8 cellular contexts compared by ENCODE assay signal in genomic region chrX:15738686-15739016, GRCh38. TPM values are rescaled to one million over a fixed set of nuclear protein-coding genes. Genes with fewer than 3 reads are reported as not detected.
A peak's percentile ranks its signal among the peaks of the same experiment; 100 is the strongest.
DNase-seq lines count a peak whose midpoint lies in the region; ATAC-seq, FAIRE-seq and TF ChIP-seq lines count a peak whose summit lies in the region.

No MANE protein-coding gene starts in this region.

- no peak overlapping the region for H2BK5ac ChIP-seq in H1 (ENCODE audit: low read depth, low read length)

- H3K36me3 Mint-ChIP-seq in Caco-2 (ENCODE audit: insufficient read depth, unreplicated experiment), result no peaks in the 10 kb centered on the region

- TF ChIP-seq POLR2A in H1 (IDR thresholded peaks at IDR 0.05; ENCODE audit: control extremely low read depth in 1 of 2, low read depth in 2 of 2, low read length in 2 of 2), result no peak

- no peak for TF ChIP-seq RAD21 in H1 (IDR thresholded peaks at IDR 0.05 in 1 of 2, conservative IDR thresholded peaks at IDR 0.05 in 1 of 2; ENCODE audit: low read depth in 2 of 2, low read length in 2 of 2)

- no peak overlapping the region for H2BK15ac ChIP-seq in H1 (ENCODE audit: low read length)

- intact Hi-C loops in Caco-2 (cut with micrococcal nuclease; ENCODE audit: unreplicated experiment), result no loop called here
- intact Hi-C loops in PC-9 (cut with micrococcal nuclease; ENCODE audit: unreplicated experiment), result loop anchor here (5.0 kb wide), 1 partner anchor 54 kb away; the partner anchor contains the start of gene ZRSR2

- no peaks in the 10 kb centered on the region for H3K9me3 ChIP-seq in Caco-2
- H3K9me3 ChIP-seq in PC-9 (ENCODE audit: insufficient read depth, low read depth), result no peaks in the 10 kb centered on the region
- no peaks in the 10 kb centered on the region for H3K9me3 ChIP-seq in H1 (ENCODE audit: insufficient read depth in 2 of 2, low read depth in 1 of 2, low read length in 1 of 2)
- no peaks in the 10 kb centered on the region for H3K9me3 ChIP-seq in osteoblast (ENCODE audit: low read depth, low read length)

- no peak overlapping the region for H4K91ac ChIP-seq in H1 (replicated peaks; ENCODE audit: insufficient read length, low read length)

- H3K4me3 ChIP-seq in Caco-2 (ENCODE audit: low read depth, low read length), result peak overlapping the region; percentile 42; the same call in 1 of the 2 replicates
- peak overlapping the region; percentile 56; the same call in 1 of the 2 replicates for H3K4me3 ChIP-seq in PC-9
- H3K4me3 ChIP-seq in H1 (ENCODE audit: extremely low read depth in 1 of 4, insufficient read depth in 2 of 4, low read depth in 3 of 4, low read length in 4 of 4), result peak overlapping the region; percentile 63 to 76 (median 70); a peak in 7 of 8 replicates
- H3K4me3 ChIP-seq in osteoblast (ENCODE audit: insufficient read depth, low read length), result peak overlapping the region; percentile 75

- no peak for TF ChIP-seq EP300 in H1 (IDR thresholded peaks at IDR 0.05; ENCODE audit: borderline replicate concordance in 1 of 2, low read depth in 2 of 2, low read length in 2 of 2)

- H3K4me1 ChIP-seq in Caco-2 (no peaks in the 10 kb centered on the region), PC-9 (replicated peaks; ENCODE audit: insufficient read depth) (peaks cover 12% of the 10 kb centered on the region), H1 (replicated peaks in 1 of 4; ENCODE audit: control insufficient read depth in 3 of 4, insufficient read depth in 4 of 4, low read length in 3 of 4) (peaks cover 0 to 8% (median under 1%) of the 10 kb centered on the region in 4 experiments; a peak in 3 of 7 replicates), osteoblast (ENCODE audit: insufficient read depth, low read length) (peaks cover 7% of the 10 kb centered on the region)

- no peak overlapping the region for H2AFZ ChIP-seq in PC-9
- no peak overlapping the region for H2AFZ ChIP-seq in H1 (ENCODE audit: low read length)
- H2AFZ ChIP-seq in osteoblast (ENCODE audit: low read length), result peak overlapping the region; percentile 46

- no peaks in the 10 kb centered on the region for H3K4me1 Mint-ChIP-seq in Caco-2 (ENCODE audit: low read depth, unreplicated experiment)

- H3K56ac ChIP-seq in H1 (replicated peaks; ENCODE audit: insufficient read length, low read depth, low read length), result no peak overlapping the region

- BruUV-seq in Caco-2 (replicated peaks; lab: Mats Ljungman, UMichigan) (no TSS peak), PC-9 (replicated peaks; lab: Mats Ljungman, UMichigan) (no TSS peak)

- H3K23ac ChIP-seq in H1 (ENCODE audit: insufficient read length), result no peak overlapping the region

- no peak for FAIRE-seq in H1 (lab: Jason Lieb, UNC)

- no peaks in the 10 kb centered on the region for H3K79me1 ChIP-seq in H1 (ENCODE audit: low read depth, low read length)

- CTCF ChIA-PET in Caco-2 (lab: Charles Lee) (no interaction called here), PC-9 (lab: Charles Lee) (no interaction called here), H1 (lab: Charles Lee; ENCODE audit: partially characterized antibody) (interaction anchor here (0.6 to 2.2 kb wide), 5 partner anchors 11 to 479 kb away, joined by 3 to 8 read pairs (median 4); no protein-coding TSS in a partner anchor)

- peak overlapping the region; percentile 72 for H3K4me3 Mint-ChIP-seq in Caco-2 (ENCODE audit: unreplicated experiment)

- H3K9me2 ChIP-seq in PC-9 (ENCODE audit: insufficient read depth), result no peaks in the 10 kb centered on the region

- no peak overlapping the region for H2AK5ac ChIP-seq in H1 (ENCODE audit: low read depth, low read length)

- no peak overlapping the region for H2BK120ac ChIP-seq in H1 (replicated peaks; ENCODE audit: low read depth, low read length)

- H4K20me1 ChIP-seq in PC-9 (ENCODE audit: insufficient read depth), result no peaks in the 10 kb centered on the region
- no peaks in the 10 kb centered on the region for H4K20me1 ChIP-seq in H1 (replicated peaks in 1 of 2; ENCODE audit: control insufficient read depth in 1 of 2, insufficient read depth in 2 of 2, low read length in 2 of 2)
- H4K20me1 ChIP-seq in osteoblast (ENCODE audit: insufficient read depth, low read length), result peaks cover 4% of the 10 kb centered on the region

- ATAC-seq in HG03135 (IDR thresholded peaks at IDR 0.05; ENCODE audit: unreplicated experiment), result no peak

- H3K27ac ChIP-seq in PC-9 (no peak overlapping the region), H1 (ENCODE audit: low read depth, low read length) (no peak overlapping the region), osteoblast (ENCODE audit: low read depth, low read length) (no peak overlapping the region)

- TF ChIP-seq CTCF in Caco-2 (IDR thresholded peaks at IDR 0.05; ENCODE audit: insufficient read depth in 1 of 2, low read depth in 1 of 2, low read length in 1 of 2, severe bottlenecking in 1 of 2, unreplicated experiment in 1 of 2), result no peak
- TF ChIP-seq CTCF in PC-9 (conservative IDR thresholded peaks at IDR 0.05), result no peak
- no peak for TF ChIP-seq CTCF in H1 (IDR thresholded peaks at IDR 0.05; ENCODE audit: control extremely low read depth in 1 of 3, insufficient read depth in 1 of 3, low read depth in 1 of 3, low read length in 3 of 3)
- TF ChIP-seq CTCF in osteoblast (IDR thresholded peaks at IDR 0.05; ENCODE audit: extremely low read depth, low read depth, low read length), result no peak

- no peak for DNase-seq in Caco-2
- DNase-seq in PC-9, result no peak
- DNase-seq in H1 (ENCODE audit: low read depth in 1 of 2, low spot score in 2 of 2), result no peak
- no peak for DNase-seq in osteoblast (ENCODE audit: insufficient read length, low spot score, missing footprints)
- DNase-seq in DMS53 treated with DMSO at 0.1 percent for 48 hours (lab: John Stamatoyannopoulos, UW; ENCODE audit: unreplicated experiment), result no peak
- no peak for DNase-seq in SHP77 (lab: John Stamatoyannopoulos, UW)
- DNase-seq in stimulated activated CD4-positive, alpha-beta T cell treated with anti-CD3 and anti-CD28 coated beads, Interleukin-12 subunit alpha, Interleukin-12 subunit beta, amount 100 ng/mL, for 4 hours, result no peak

- H3K27me3 ChIP-seq in Caco-2 (replicated peaks; ENCODE audit: control insufficient read depth, insufficient read depth, low read length), result no peaks in the 10 kb centered on the region
- H3K27me3 ChIP-seq in PC-9 (ENCODE audit: insufficient read depth, low read depth), result no peaks in the 10 kb centered on the region
- H3K27me3 ChIP-seq in H1 (replicated peaks in 1 of 4; ENCODE audit: control insufficient read depth in 3 of 4, extremely low read depth in 1 of 4, insufficient read depth in 3 of 4, low read length in 3 of 4), result no peaks in the 10 kb centered on the region
- H3K27me3 ChIP-seq in osteoblast (ENCODE audit: insufficient read depth, low read length), result no peaks in the 10 kb centered on the region

- H3K4ac ChIP-seq in H1 (replicated peaks; ENCODE audit: insufficient read length, low read depth, low read length), result no peak overlapping the region

- no peak overlapping the region for H2BK12ac ChIP-seq in H1 (ENCODE audit: low read depth, low read length)

- no peaks in the 10 kb centered on the region for H3K9me3 Mint-ChIP-seq in Caco-2 (ENCODE audit: unreplicated experiment)

- no peaks in the 10 kb centered on the region for H3K36me3 ChIP-seq in Caco-2 (ENCODE audit: control insufficient read depth, insufficient read depth, low read length)
- no peaks in the 10 kb centered on the region for H3K36me3 ChIP-seq in PC-9 (ENCODE audit: low read depth)
- no peaks in the 10 kb centered on the region for H3K36me3 ChIP-seq in H1 (ENCODE audit: control insufficient read depth in 2 of 4, insufficient read depth in 4 of 4, low read length in 3 of 4)
- no peaks in the 10 kb centered on the region for H3K36me3 ChIP-seq in osteoblast (ENCODE audit: insufficient read depth, low read length)

- peak overlapping the region in 1 of 4 experiments; percentile 37; a peak in 1 of 7 replicates for H3K9ac ChIP-seq in H1 (replicated peaks in 1 of 4; ENCODE audit: extremely low read depth in 1 of 4, low read depth in 3 of 4, low read length in 3 of 4)

- no peak overlapping the region for H4K5ac ChIP-seq in H1 (ENCODE audit: insufficient read length, low read depth, low read length)

- H2BK20ac ChIP-seq in H1 (ENCODE audit: low read length), result no peak overlapping the region

- H3K27ac Mint-ChIP-seq in Caco-2 (ENCODE audit: unreplicated experiment), result no peak overlapping the region

- WGBS in H1 (ENCODE audit: extremely low coverage in 1 of 2, insufficient coverage in 1 of 2, insufficient read length in 1 of 2, insufficient replicate concordance in 2 of 2, low coverage in 1 of 2, low lambda C conversion rate in 2 of 2, missing lambda C conversion rate in 1 of 2), 2 experiments, result 21% methylated on average over 3 of the region's 6 CpGs; no CpG with 5 or more reads in 1 of the 2 experiments

- H4K8ac ChIP-seq in H1 (ENCODE audit: extremely low read depth, insufficient read depth, low read length), result no peak overlapping the region

- H3K79me2 ChIP-seq in PC-9 (ENCODE audit: low read depth) (no peaks in the 10 kb centered on the region), H1 (ENCODE audit: control insufficient read depth in 1 of 2, insufficient read depth in 2 of 2, low read length in 2 of 2) (no peaks in the 10 kb centered on the region), osteoblast (ENCODE audit: insufficient read depth, low read length) (no peaks in the 10 kb centered on the region)

- no peak overlapping the region for H3K14ac ChIP-seq in H1 (ENCODE audit: insufficient read length)

- POLR2A ChIA-PET in Caco-2 (lab: Charles Lee) (no interaction called here), PC-9 (lab: Charles Lee; ENCODE audit: unreplicated experiment) (interaction anchor here (1.0 kb wide), 1 partner anchor 1033 kb away, joined by 7 read pairs; no protein-coding TSS in a partner anchor), H1 (lab: Charles Lee; ENCODE audit: partially characterized antibody) (interaction anchor here (1.4 kb wide), 1 partner anchor 404 kb away, joined by 3 read pairs; no protein-coding TSS in a partner anchor)

- 0 out of 2 replicates have a peak, but pooled peaks cover 6% of the 10 kb centered on the region for H3K23me2 ChIP-seq in H1 (ENCODE audit: low read depth, low read length)

- H3F3A ChIP-seq in PC-9 (ENCODE audit: insufficient read depth, low read depth), result peaks cover 11% of the 10 kb centered on the region

- peak overlapping the region; percentile 76 for H3K4me2 ChIP-seq in PC-9
- peak overlapping the region; percentile 71 to 78 for H3K4me2 ChIP-seq in H1 (ENCODE audit: insufficient read depth in 1 of 2, low read depth in 2 of 2, low read length in 2 of 2)
- H3K4me2 ChIP-seq in osteoblast (ENCODE audit: insufficient read depth, low read length), result peak overlapping the region; percentile 76

- no peaks in the 10 kb centered on the region for H3K27me3 Mint-ChIP-seq in Caco-2 (ENCODE audit: insufficient read depth, unreplicated experiment)

- no peak overlapping the region for H3K18ac ChIP-seq in H1 (ENCODE audit: extremely low read depth, low read length)

RNA-seq across cellular contexts. Expression of gene CA5B, which starts 0.6 kb away (rescaled TPM):
- total RNA-seq in Caco-2 (2022) (4.1 and 4.2 TPM in 2 replicates), PC-9 (2021) (10.9 and 12.1 TPM in 2 replicates), osteoblast (6.9 and 10.0 TPM in 2 replicates)
- total RNA-seq in H1 (2021; fragmentation: NEBNext Ultra II Directional; extraction: Animal tissue kit (Norgen Biotek cat#: 25700)), result 5.8 and 8.6 TPM in 2 replicates
- 2.3 and 3.3 TPM in 2 replicates for polyA plus RNA-seq in H1 (2011; rRNA removed)
- 3.1 TPM for polyA plus RNA-seq in H1 (2011; cell fraction: cytosol; rRNA removed)
- polyA plus RNA-seq in H1 (2011; cell fraction: nucleus; rRNA removed), result 5.6 TPM
- 2.8 to 3.8 TPM (median 3.7 TPM) in 4 replicates for polyA plus RNA-seq in H1 (2012, experiment 1 of 2)
- 2.4 TPM for polyA plus RNA-seq in H1 (2012, experiment 2 of 2)
- polyA plus RNA-seq in H1 (2013, experiment 1 of 2), result 4.3 TPM
- polyA plus RNA-seq in H1 (2013, experiment 2 of 2), result 4.4 TPM
- 8.5 and 9.5 TPM in 2 replicates for polyA minus RNA-seq in H1 (2011; rRNA and poly(A)+ RNA removed)
- polyA minus RNA-seq in H1 (2011; cell fraction: cytosol; rRNA and poly(A)+ RNA removed), result 4.1 TPM
- 7.8 TPM for polyA minus RNA-seq in H1 (2011; cell fraction: nucleus; rRNA and poly(A)+ RNA removed)

RNA-seq across cellular contexts. Expression of gene ZRSR2, which starts 51.6 kb away (rescaled TPM):
- total RNA-seq in Caco-2 (2022), result 8.1 and 8.4 TPM in 2 replicates
- total RNA-seq in PC-9 (2021), result 7.2 and 7.6 TPM in 2 replicates
- total RNA-seq in H1 (2021; fragmentation: NEBNext Ultra II Directional; extraction: Animal tissue kit (Norgen Biotek cat#: 25700)), result 6.9 and 7.6 TPM in 2 replicates
- 2.4 and 3.9 TPM in 2 replicates for polyA plus RNA-seq in H1 (2011; rRNA removed)
- polyA plus RNA-seq in H1 (2011; cell fraction: cytosol; rRNA removed), result 6.4 TPM
- 2.9 TPM for polyA plus RNA-seq in H1 (2011; cell fraction: nucleus; rRNA removed)
- polyA plus RNA-seq in H1 (2012, experiment 1 of 2), result 9.3 to 17.0 TPM (median 12.7 TPM) in 4 replicates
- 3.1 TPM for polyA plus RNA-seq in H1 (2012, experiment 2 of 2)
- polyA plus RNA-seq in H1 (2013, experiment 1 of 2), result 10.5 TPM
- polyA plus RNA-seq in H1 (2013, experiment 2 of 2), result 9.5 TPM
- polyA minus RNA-seq in H1 (2011; rRNA and poly(A)+ RNA removed), result 2.3 and 2.5 TPM in 2 replicates
- polyA minus RNA-seq in H1 (2011; cell fraction: cytosol; rRNA and poly(A)+ RNA removed), result 2.7 TPM
- polyA minus RNA-seq in H1 (2011; cell fraction: nucleus; rRNA and poly(A)+ RNA removed), result 5.1 TPM
- 2.9 and 4.1 TPM in 2 replicates for total RNA-seq in osteoblast
